ENCODE assay signal across 2 cellular contexts in genomic region chr10:124998624-124999291, GRCh38.
TF ChIP-seq lines count a peak whose summit lies in the region.

No MANE protein-coding gene starts in this region.

TF ChIP-seq in liver, 16 proteins besides CTCF, POLR2A, EP300 and RAD21:
- TF ChIP-seq NR2F2 (IDR thresholded peaks at IDR 0.05) (peak; percentile 16), ZBTB33 (IDR thresholded peaks at IDR 0.05) (no peak)

TF ChIP-seq in HepG2, 621 proteins besides CTCF, POLR2A, EP300 and RAD21:
- TF ChIP-seq ZNF253 (CRISPR knock-in tag; IDR thresholded peaks at IDR 0.05; ENCODE audit: borderline replicate concordance), result no peak
- TF ChIP-seq CSRNP1 (CRISPR knock-in tag; IDR thresholded peaks at IDR 0.05), result no peak
- no peak for TF ChIP-seq SALL2 (CRISPR knock-in tag; IDR thresholded peaks at IDR 0.05)
- TF ChIP-seq TBX2 (CRISPR knock-in tag; IDR thresholded peaks at IDR 0.05; ENCODE audit: borderline replicate concordance), result no peak
- TF ChIP-seq RFXAP (CRISPR knock-in tag; IDR thresholded peaks at IDR 0.05; ENCODE audit: borderline replicate concordance), result no peak
- TF ChIP-seq U2AF1 (optimal IDR thresholded peaks at IDR 0.05; ENCODE audit: low read depth, low read length), result no peak
- TF ChIP-seq PHB2 (IDR thresholded peaks at IDR 0.05; ENCODE audit: partially characterized antibody), result no peak
- TF ChIP-seq HNF4G (IDR thresholded peaks at IDR 0.05; ENCODE audit: borderline replicate concordance, low read depth, low read length), result no peak
- no peak for TF ChIP-seq HNF4G (CRISPR knock-in tag; IDR thresholded peaks at IDR 0.05; ENCODE audit: borderline replicate concordance, low read depth)
- TF ChIP-seq SIX4 (CRISPR knock-in tag; IDR thresholded peaks at IDR 0.05), result no peak
- no peak for TF ChIP-seq ZNF232 (CRISPR knock-in tag; IDR thresholded peaks at IDR 0.05; ENCODE audit: borderline replicate concordance)
- TF ChIP-seq ZUFSP (CRISPR knock-in tag; IDR thresholded peaks at IDR 0.05; ENCODE audit: borderline replicate concordance), result no peak
- no peak for TF ChIP-seq ZNF142 (CRISPR knock-in tag; IDR thresholded peaks at IDR 0.05)
- no peak for TF ChIP-seq TRIM22 (IDR thresholded peaks at IDR 0.05)
- TF ChIP-seq SMC3 (IDR thresholded peaks at IDR 0.05; ENCODE audit: low read length), result no peak
- TF ChIP-seq NCOA5 (CRISPR knock-in tag; IDR thresholded peaks at IDR 0.05), result no peak
- TF ChIP-seq CEBPG (CRISPR knock-in tag; IDR thresholded peaks at IDR 0.05), result no peak
- TF ChIP-seq RFX1 (IDR thresholded peaks at IDR 0.05), result no peak
- no peak for TF ChIP-seq ATF7 (IDR thresholded peaks at IDR 0.05)
- TF ChIP-seq ATF7 (CRISPR knock-in tag; IDR thresholded peaks at IDR 0.05), result no peak
